In the genomic region with DNA sequence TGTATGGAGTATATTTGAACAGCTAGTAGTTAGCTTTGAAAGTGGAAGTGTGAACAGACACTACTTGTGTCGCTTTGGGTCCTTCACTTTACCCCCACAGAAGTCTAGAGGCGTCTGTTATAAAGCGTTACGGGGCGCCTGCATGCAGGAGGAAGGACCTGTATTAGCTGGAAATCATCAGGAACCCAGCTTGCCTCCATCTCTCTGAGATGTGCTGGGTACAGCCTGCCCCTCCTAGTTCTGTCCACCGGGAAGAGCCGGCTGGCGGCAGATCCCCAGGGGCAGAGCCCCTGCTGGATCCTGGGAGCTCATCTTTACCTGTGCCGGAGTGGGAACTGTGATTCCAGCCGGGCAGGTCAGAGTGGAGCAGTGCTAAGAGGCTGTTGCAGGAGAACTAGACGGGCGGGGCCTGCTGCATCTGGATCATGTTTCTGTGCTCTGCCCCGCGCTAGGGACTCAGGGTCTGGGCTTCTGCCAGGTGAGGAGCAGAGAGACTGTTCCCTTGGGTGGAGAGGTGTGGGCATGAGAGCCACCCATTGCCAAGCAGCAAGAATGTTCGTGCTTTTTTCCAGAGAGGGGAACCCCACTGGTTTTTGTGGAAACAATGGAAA, we compare ENCODE assay signal across 11 cellular contexts. TPM values are rescaled to one million over a fixed set of nuclear protein-coding genes. Genes with fewer than 3 reads are reported as not detected.
DNase-seq lines count a peak whose midpoint lies in the region; TF ChIP-seq lines count a peak whose summit lies in the region.
"Had no signal": no experiment of that assay in that cellular context is flagged by ENCODE, and none has a peak within 500 bp of the region (broad histone marks: within the 10 kb centered on the region; RNA-seq: fewer than 3 reads in every experiment).

No MANE protein-coding gene starts in this region.

- TF ChIP-seq RAD21 in Ishikawa (IDR thresholded peaks at IDR 0.05; ENCODE audit: low read depth): no peak

- DNase-seq in DMS153 (lab: John Stamatoyannopoulos, UW): peak; percentile 71
- peak; percentile 46 for DNase-seq in SW480 (ENCODE audit: low spot score)
- peak; percentile 82 for DNase-seq in left kidney (ENCODE audit: low read depth, low spot score)
- DNase-seq in SK-N-DZ (ENCODE audit: low spot score): no peak
- DNase-seq in RKO (ENCODE audit: low spot score): no peak
- no peak for DNase-seq in epidermal melanocyte (ENCODE audit: insufficient read length, low spot score)
- DNase-seq in hypothalamus (lab: John Stamatoyannopoulos, UW): no peak
- DNase-seq: effector CD8-positive, alpha-beta T cell; midbrain; stimulated activated naive CD8-positive, alpha-beta T cell treated with anti-CD3 and anti-CD28 coated beads, Interleukin-15, amount 100 ng/mL, for 72 hours had no signal

- no peak for TF ChIP-seq EP300 in Ishikawa (IDR thresholded peaks at IDR 0.05; ENCODE audit: borderline replicate concordance)

TF ChIP-seq in Ishikawa, 13 proteins besides CTCF, POLR2A, EP300 and RAD21:
- TF ChIP-seq NFIC (IDR thresholded peaks at IDR 0.05) (peak; percentile 56), TEAD4 (IDR thresholded peaks at IDR 0.05) (no peak)

RNA-seq across cellular contexts. Expression of a gene that starts 22.3 kb away (rescaled TPM):
- polyA plus RNA-seq in SK-N-DZ (2014; cell fraction: cytosol; rRNA removed): 1.3 and 1.8 TPM in 2 replicates
- polyA plus RNA-seq in SK-N-DZ (2014; cell fraction: nucleus; rRNA removed): 0.81 and 1.3 TPM in 2 replicates

RNA-seq across cellular contexts. Expression of a gene that starts 35.8 kb away (rescaled TPM):
- 1.6 and 1.9 TPM in 2 replicates for polyA plus RNA-seq in SK-N-DZ (2014; cell fraction: cytosol; rRNA removed)
- 1.6 and 2.0 TPM in 2 replicates for polyA plus RNA-seq in SK-N-DZ (2014; cell fraction: nucleus; rRNA removed)

Comparison
In these comparisons a context has a peak if more than half of its experiments do, and no peak if none do; other contexts are left out.
1. DNase-seq: peak in DMS153 (single experiment), SW480 (single experiment) and left kidney (single experiment); none in SK-N-DZ (single experiment), RKO (single experiment), epidermal melanocyte (single experiment) and hypothalamus (0 of 51).